Comparison of ENCODE assay signal across 20 cellular contexts in the genomic region with DNA sequence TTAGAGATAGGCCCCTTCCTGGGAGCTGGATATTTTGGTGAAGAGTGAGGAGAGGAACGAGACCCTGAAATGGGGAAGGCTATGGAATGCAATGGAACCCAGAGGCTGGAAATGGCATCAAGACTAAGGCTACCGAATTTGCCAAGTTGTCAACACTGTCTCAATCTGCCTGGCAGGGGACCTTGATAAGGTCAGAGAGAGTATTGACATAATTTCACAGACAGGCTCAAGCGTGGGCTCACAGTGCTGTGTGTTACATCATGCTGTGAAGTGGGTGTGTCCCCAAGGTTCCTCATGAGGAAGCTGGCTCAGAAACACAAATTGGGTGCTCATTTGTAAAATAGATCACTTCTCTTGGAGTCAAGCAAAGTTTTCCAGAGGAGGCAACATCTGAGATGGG. TPM values are rescaled to one million over a fixed set of nuclear protein-coding genes. Genes with fewer than 3 reads are reported as not detected.
DNase-seq lines count a peak whose midpoint lies in the region; ATAC-seq and TF ChIP-seq lines count a peak whose summit lies in the region.
"Had no signal": no experiment of that assay in that cellular context is flagged by ENCODE, and none has a peak within 500 bp of the region (broad histone marks: within the 10 kb centered on the region; RNA-seq: fewer than 3 reads in every experiment).

No MANE protein-coding gene starts in this region.

- no peaks in the 10 kb centered on the region for H3K36me3 Mint-ChIP-seq in naive thymus-derived CD4-positive, alpha-beta T cell
- H3K36me3 Mint-ChIP-seq: activated CD8-positive, alpha-beta memory T cell treated with anti-CD3 and anti-CD28 coated beads, Interleukin-2, amount 10 ng/mL, durations not matched to agents 7 days and 5 days had no signal

- 54 to 75% methylated on average over 3 of the region's 3 CpGs for WGBS in lower leg skin, 2 donors

- peak; percentile 71 for ATAC-seq in naive thymus-derived CD4-positive, alpha-beta T cell
- no peak for ATAC-seq in GM19035 (IDR thresholded peaks at IDR 0.05; ENCODE audit: unreplicated experiment)
- ATAC-seq: activated CD8-positive, alpha-beta memory T cell treated with anti-CD3 and anti-CD28 coated beads, Interleukin-2, amount 10 ng/mL, durations not matched to agents 7 days and 5 days; T-helper 17 cell had no signal

- DNase-seq in NOMO-1 treated with dmso at 0.1 percent for 144 hours (lab: John Stamatoyannopoulos, UW; ENCODE audit: unreplicated experiment) (peak; percentile 31), hippocampal formation (lab: John Stamatoyannopoulos, UW) (no peak), lower leg skin (ENCODE audit: low spot score in 2 of 2) (no peak)
- DNase-seq in naive thymus-derived CD4-positive, alpha-beta T cell, result no peak
- DNase-seq in stimulated activated CD8-positive, alpha-beta memory T cell treated with anti-CD3 and anti-CD28 coated beads, Interleukin-4, amount 100 ng/mL, for 48 hours, result no peak
- DNase-seq: activated CD4-positive, CD25-positive, alpha-beta regulatory T cell treated with anti-CD3 and anti-CD28 coated beads, Interleukin-2, amount 50 U/mL, for 72 hours; activated CD8-positive, alpha-beta memory T cell treated with anti-CD3 and anti-CD28 coated beads, Interleukin-2, amount 10 ng/mL, durations not matched to agents 7 days and 5 days; central memory CD4-positive, alpha-beta T cell; effector memory CD4-positive, alpha-beta T cell; GDM1; NCI-H1092 treated with DMSO at 0.1 percent for 48 hours; NCI-H2171 treated with DMSO at 0.1 percent for 48 hours; NCI-H82; T-helper 17 cell; thyroid gland had no signal

- H3K4me1 ChIP-seq in HEK293 (ENCODE audit: control insufficient read depth, insufficient read depth, low read length), result no peaks in the 10 kb centered on the region
- H3K4me1 ChIP-seq in naive thymus-derived CD4-positive, alpha-beta T cell (ENCODE audit: control insufficient read depth in 2 of 2, insufficient read depth in 2 of 2, low read length in 2 of 2), result no peaks in the 10 kb centered on the region

- no peaks in the 10 kb centered on the region for H3K36me3 ChIP-seq in HEK293 (ENCODE audit: control insufficient read depth in 2 of 2, insufficient read depth in 1 of 2, low read length in 2 of 2)
- H3K36me3 ChIP-seq in naive thymus-derived CD4-positive, alpha-beta T cell (ENCODE audit: control insufficient read depth in 2 of 3, insufficient read depth in 3 of 3, low read length in 3 of 3), result no peaks in the 10 kb centered on the region
- H3K36me3 ChIP-seq: thyroid gland had no signal

- H3K4me3 ChIP-seq in HEK293 (ENCODE audit: low read depth, low read length) (no peak overlapping the region), lower leg skin (ENCODE audit: low read depth, poor library complexity, severe bottlenecking) (no peak overlapping the region)
- no peak overlapping the region for H3K4me3 ChIP-seq in naive thymus-derived CD4-positive, alpha-beta T cell (ENCODE audit: low read length)
- H3K4me3 ChIP-seq: thyroid gland had no signal

- no peak overlapping the region for H3K27ac Mint-ChIP-seq in naive thymus-derived CD4-positive, alpha-beta T cell
- H3K27ac Mint-ChIP-seq: activated CD8-positive, alpha-beta memory T cell treated with anti-CD3 and anti-CD28 coated beads, Interleukin-2, amount 10 ng/mL, durations not matched to agents 7 days and 5 days; activated T-helper 2 cell treated with anti-CD3 and anti-CD28 coated beads, Interferon-gamma antibody, Interleukin-2, Interleukin-4, amounts not matched to agents 10 μg/mL and 5 μg/mL and 100 μg/mL, durations not matched to agents 14 hours and 24 hours and 36 hours; T-helper 17 cell had no signal

- peaks cover 0 to 1% (median 0%) of the 10 kb centered on the region in 7 donors for H3K4me1 Mint-ChIP-seq in naive thymus-derived CD4-positive, alpha-beta T cell
- H3K4me1 Mint-ChIP-seq: activated CD8-positive, alpha-beta memory T cell treated with anti-CD3 and anti-CD28 coated beads, Interleukin-2, amount 10 ng/mL, durations not matched to agents 7 days and 5 days; T-helper 17 cell had no signal

- CTCF ChIA-PET in HEK293 (lab: Yijun Ruan, JAX), result interaction anchor here (1.1 kb wide), 1 partner anchor 56 kb away, joined by 4 read pairs; no protein-coding TSS in a partner anchor
- CTCF ChIA-PET in naive thymus-derived CD4-positive, alpha-beta T cell (lab: Charles Lee), result no interaction called here

- POLR2A ChIA-PET in HEK293 (lab: Yijun Ruan, JAX), result no interaction called here
- POLR2A ChIA-PET in naive thymus-derived CD4-positive, alpha-beta T cell (lab: Charles Lee), result no interaction called here

- intact Hi-C loops in naive thymus-derived CD4-positive, alpha-beta T cell (cut with micrococcal nuclease), result no loop called here
- intact Hi-C loops in lower leg skin (cut with DNase I; ENCODE audit: low total_unique reads), result no loop called here

- H3K9me3 ChIP-seq in HEK293 (ENCODE audit: control insufficient read depth, insufficient read depth, low read depth, low read length), result no peaks in the 10 kb centered on the region
- H3K9me3 ChIP-seq in naive thymus-derived CD4-positive, alpha-beta T cell (ENCODE audit: control insufficient read depth in 2 of 3, low read length in 3 of 3), result no peaks in the 10 kb centered on the region
- H3K9me3 ChIP-seq: thyroid gland had no signal

- H3K9me3 Mint-ChIP-seq in naive thymus-derived CD4-positive, alpha-beta T cell, result no peaks in the 10 kb centered on the region
- H3K9me3 Mint-ChIP-seq: activated T-helper 2 cell treated with anti-CD3 and anti-CD28 coated beads, Interferon-gamma antibody, Interleukin-2, Interleukin-4, amounts not matched to agents 10 μg/mL and 5 μg/mL and 100 μg/mL, durations not matched to agents 14 hours and 24 hours and 36 hours had no signal

- no peaks in the 10 kb centered on the region for H3K27me3 ChIP-seq in naive thymus-derived CD4-positive, alpha-beta T cell (ENCODE audit: control insufficient read depth in 2 of 2, insufficient read depth in 2 of 2, low read length in 2 of 2)
- H3K27me3 ChIP-seq: thyroid gland had no signal

- no peak overlapping the region for H3K27ac ChIP-seq in HEK293 (ENCODE audit: extremely low read depth, low read depth, low read length)
- H3K27ac ChIP-seq in cingulate gyrus (ENCODE audit: low read depth, low read length), result peak overlapping the region; percentile 52
- no peak overlapping the region for H3K27ac ChIP-seq in naive thymus-derived CD4-positive, alpha-beta T cell (ENCODE audit: low read depth, low read length)
- H3K27ac ChIP-seq: RWPE1, thyroid gland had no signal

- TF ChIP-seq CTCF in HEK293 (tag by site-specific recombination; IDR thresholded peaks at IDR 0.05) (no peak), lower leg skin (IDR thresholded peaks at IDR 0.05) (no peak)

- no peak for TF ChIP-seq POLR2A in lower leg skin (IDR thresholded peaks at IDR 0.05)

- no peak overlapping the region for H3K4me3 Mint-ChIP-seq in naive thymus-derived CD4-positive, alpha-beta T cell
- H3K4me3 Mint-ChIP-seq: activated CD8-positive, alpha-beta memory T cell treated with anti-CD3 and anti-CD28 coated beads, Interleukin-2, amount 10 ng/mL, durations not matched to agents 7 days and 5 days; T-helper 17 cell had no signal

- H3K27me3 Mint-ChIP-seq in naive thymus-derived CD4-positive, alpha-beta T cell, result peaks cover 2 to 14% (median 4%) of the 10 kb centered on the region in 5 donors
- H3K27me3 Mint-ChIP-seq: activated CD8-positive, alpha-beta memory T cell treated with anti-CD3 and anti-CD28 coated beads, Interleukin-2, amount 10 ng/mL, durations not matched to agents 7 days and 5 days had no signal

TF ChIP-seq in HEK293, 187 proteins besides CTCF, POLR2A, EP300 and RAD21:
- TF ChIP-seq ZIC2 (tag by site-specific recombination; IDR thresholded peaks at IDR 0.05) (peak; percentile 61), FEZF1 (tag by site-specific recombination; IDR thresholded peaks at IDR 0.05) (0 out of 2 replicates have a peak, but pooled peaks have one; percentile 11), ZNF514 (tag by site-specific recombination; IDR thresholded peaks at IDR 0.05) (no peak)

RNA-seq across cellular contexts. Expression of a gene that starts 51.8 kb away (rescaled TPM):
- 10 to 100 TPM in 1 of 5 experiments, 1 to 10 TPM in 2, under 1 TPM in 2; 0.16 to 48.7 (median 1.1) TPM for total RNA-seq in naive thymus-derived CD4-positive, alpha-beta T cell
- polyA plus RNA-seq in naive thymus-derived CD4-positive, alpha-beta T cell, result 1 to 10 TPM in 1 of 2 donors, under 1 TPM in 1; 0.70 to 1.6 TPM
- 1 to 10 TPM in 3 of 4 donors, under 1 TPM in 1; 0.80 to 5.5 (median 1.6) TPM for total RNA-seq in lower leg skin
